ENCODE assay signal across 10 cellular contexts in the genomic region with DNA sequence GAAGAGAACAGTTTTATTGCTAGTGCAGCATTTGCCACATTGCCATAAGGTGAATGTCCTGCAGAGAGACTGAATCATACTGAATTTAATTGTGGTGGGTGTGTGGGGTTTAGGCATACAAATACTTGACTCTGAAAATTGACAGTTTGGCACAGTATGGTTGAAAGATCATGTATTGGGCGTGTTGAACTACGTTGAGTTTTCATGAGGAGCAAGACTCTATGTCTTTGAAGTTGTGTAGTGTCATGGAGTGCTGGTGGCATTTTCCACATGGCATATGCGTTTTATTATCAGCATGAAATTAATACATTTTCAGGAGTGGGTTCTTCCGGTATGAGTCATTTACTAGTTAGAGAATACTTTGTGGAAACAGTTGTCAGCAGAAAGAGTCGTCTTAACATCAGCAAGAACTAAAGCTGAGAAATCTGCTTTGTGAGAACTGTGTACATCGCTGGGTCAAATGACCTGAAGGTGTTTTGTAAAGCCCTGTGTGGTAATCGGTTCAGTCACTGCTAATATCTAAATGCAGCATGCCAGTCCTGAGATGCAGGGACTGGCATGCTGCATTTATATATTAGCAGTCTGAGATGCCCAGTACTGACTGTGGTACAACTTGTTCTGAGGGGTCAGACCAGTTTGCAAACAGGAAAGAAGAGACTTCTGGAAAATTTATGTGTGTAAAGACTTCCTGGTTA. TPM values are rescaled to one million over a fixed set of nuclear protein-coding genes. Genes with fewer than 3 reads are reported as not detected.
DNase-seq lines count a peak whose midpoint lies in the region; ATAC-seq, FAIRE-seq and TF ChIP-seq lines count a peak whose summit lies in the region.
"Had no signal": no experiment of that assay in that cellular context is flagged by ENCODE, and none has a peak within 500 bp of the region (broad histone marks: within the 10 kb centered on the region; RNA-seq: fewer than 3 reads in every experiment).

No MANE protein-coding gene starts in this region.

- no peak for TF ChIP-seq CTCF in AG10803 (conservative IDR thresholded peaks at IDR 0.05; ENCODE audit: low read length)
- no peak for TF ChIP-seq CTCF in HFFc6 (IDR thresholded peaks at IDR 0.05)
- TF ChIP-seq CTCF in astrocyte (IDR thresholded peaks at IDR 0.05; ENCODE audit: insufficient read depth, low read depth, low read length): no peak
- TF ChIP-seq CTCF in glutamatergic neuron (IDR thresholded peaks at IDR 0.05; ENCODE audit: partially characterized antibody, unreplicated experiment): no peak

- peaks cover 53% of the 10 kb centered on the region for H4K20me1 ChIP-seq in astrocyte (ENCODE audit: insufficient read depth, low read length)

- H3K9me3 Mint-ChIP-seq in HFFc6: no peaks in the 10 kb centered on the region
- no peaks in the 10 kb centered on the region for H3K9me3 Mint-ChIP-seq in astrocyte (ENCODE audit: unreplicated experiment)
- H3K9me3 Mint-ChIP-seq in glutamatergic neuron (ENCODE audit: unreplicated experiment): no peaks in the 10 kb centered on the region

- H3K4me3 ChIP-seq in AG10803 (ENCODE audit: low read length) (no peak overlapping the region), astrocyte (ENCODE audit: insufficient read depth, low read depth, low read length) (no peak overlapping the region)

- H2AFZ ChIP-seq in astrocyte (ENCODE audit: low read depth, low read length): no peak overlapping the region

- no peaks in the 10 kb centered on the region for H3K27me3 ChIP-seq in astrocyte (ENCODE audit: insufficient read depth, low read length)

- H3K4me2 ChIP-seq in astrocyte (ENCODE audit: low read length): peak overlapping the region; percentile 14

- DNase-seq in AG10803 (ENCODE audit: low read depth) (peak; percentile 27), HFFc6 (peak; percentile 50), astrocyte (ENCODE audit: low read depth) (peak; percentile 55), kidney tubule cell (ENCODE audit: low spot score) (peak; percentile 52), glutamatergic neuron (no peak), iPS-NIHi11 (ENCODE audit: low spot score) (no peak)
- DNase-seq in stimulated activated CD4-positive, alpha-beta T cell treated with anti-CD3 and anti-CD28 coated beads, Interleukin-4, amount 100 ng/mL, for 4 hours: no peak
- DNase-seq: central memory CD4-positive, alpha-beta T cell; NCI-H2227 treated with DMSO at 0.1 percent for 48 hours had no signal

- H3K9me3 ChIP-seq in astrocyte (ENCODE audit: insufficient read depth, low read depth, low read length): no peaks in the 10 kb centered on the region

- peak; percentile 76 for FAIRE-seq in astrocyte (lab: Jason Lieb, UNC)

- no peaks in the 10 kb centered on the region for H3K36me3 ChIP-seq in astrocyte (ENCODE audit: insufficient read depth, low read length)

- H3K27ac ChIP-seq in astrocyte (ENCODE audit: low read depth, low read length): no peak overlapping the region

- peak overlapping the region; percentile 67 for H3K27ac Mint-ChIP-seq in HFFc6
- no peak overlapping the region for H3K27ac Mint-ChIP-seq in astrocyte (ENCODE audit: unreplicated experiment)
- H3K27ac Mint-ChIP-seq in glutamatergic neuron (ENCODE audit: unreplicated experiment): no peak overlapping the region

- peaks cover 73% of the 10 kb centered on the region for H3K4me1 Mint-ChIP-seq in HFFc6 (ENCODE audit: low read depth)
- H3K4me1 Mint-ChIP-seq in astrocyte (ENCODE audit: low read depth, unreplicated experiment): peaks cover 35% of the 10 kb centered on the region
- peaks cover 26% of the 10 kb centered on the region for H3K4me1 Mint-ChIP-seq in glutamatergic neuron (ENCODE audit: low read depth, unreplicated experiment)

- H3K36me3 Mint-ChIP-seq in HFFc6 (ENCODE audit: low read depth): no peaks in the 10 kb centered on the region
- no peaks in the 10 kb centered on the region for H3K36me3 Mint-ChIP-seq in astrocyte (ENCODE audit: low read depth, unreplicated experiment)
- no peaks in the 10 kb centered on the region for H3K36me3 Mint-ChIP-seq in glutamatergic neuron (ENCODE audit: unreplicated experiment)

- H3K27me3 Mint-ChIP-seq in HFFc6 (ENCODE audit: insufficient read depth): no peaks in the 10 kb centered on the region
- H3K27me3 Mint-ChIP-seq in astrocyte (ENCODE audit: low read depth, unreplicated experiment): no peaks in the 10 kb centered on the region
- peaks cover 5% of the 10 kb centered on the region for H3K27me3 Mint-ChIP-seq in glutamatergic neuron (ENCODE audit: unreplicated experiment)

- H3K4me1 ChIP-seq in astrocyte (ENCODE audit: insufficient read depth, low read length): peaks cover 17% of the 10 kb centered on the region

- H3K4me3 Mint-ChIP-seq in HFFc6 (peak overlapping the region; percentile 34), astrocyte (ENCODE audit: unreplicated experiment) (no peak overlapping the region), glutamatergic neuron (ENCODE audit: unreplicated experiment) (no peak overlapping the region)

- no peak for ATAC-seq in GM21515 (IDR thresholded peaks at IDR 0.05; ENCODE audit: unreplicated experiment)

- H3K79me2 ChIP-seq in astrocyte (ENCODE audit: insufficient read depth, low read length): peaks cover 56% of the 10 kb centered on the region

- no peak overlapping the region for H3K9ac ChIP-seq in astrocyte (ENCODE audit: low read length)

RNA-seq across cellular contexts. Expression of a gene that starts 50.3 kb away (rescaled TPM):
- 10 to 100 TPM; 31.1 to 37.1 (median 32.3) TPM for total RNA-seq in HFFc6 (2021; fragmentation: NEBNext Ultra II Directional; extraction: Animal tissue kit (Norgen Biotek cat#: 25700))
- total RNA-seq in astrocyte (23.4 and 28.0 TPM in 2 replicates), glutamatergic neuron (ENCODE audit: unreplicated experiment) (19.7 TPM)

Comparison
In these comparisons a context has a peak if more than half of its experiments do, and no peak if none do; other contexts are left out.
1. DNase-seq: peak in AG10803 (single experiment), HFFc6 (single experiment), astrocyte (single experiment) and kidney tubule cell (single experiment); none in glutamatergic neuron (single experiment), stimulated activated CD4-positive, alpha-beta T cell treated with anti-CD3 and anti-CD28 coated beads, Interleukin-4, amount 100 ng/mL, for 4 hours (0 of 2) and iPS-NIHi11 (single experiment).